In genomic region chrX:44544036-44544435, GRCh38 we compare ENCODE assay signal across 23 cellular contexts.
"Had no signal": no experiment of that assay in that cellular context is flagged by ENCODE, and none has a peak within 500 bp of the region (broad histone marks: within the 10 kb centered on the region; RNA-seq: fewer than 3 reads in every experiment).

No MANE protein-coding gene starts in this region.

- H3K27ac Mint-ChIP-seq: neural progenitor cell had no signal

- H3K4me3 ChIP-seq: colonic mucosa, hepatocyte, neural progenitor cell, pancreas, suprapubic skin, thyroid gland had no signal

- DNase-seq: colonic mucosa; dermis blood vessel endothelial cell; esophagus squamous epithelium; foreskin keratinocyte; head of caudate nucleus; mammary epithelial cell; naive thymus-derived CD8-positive, alpha-beta T cell; nucleus accumbens; pancreas; right cardiac atrium; small intestine; stimulated activated CD4-positive, alpha-beta T cell treated with anti-CD3 and anti-CD28 coated beads, Interleukin-12 subunit alpha, Interleukin-12 subunit beta, amount 100 ng/mL, for 4 hours; stimulated activated CD4-positive, alpha-beta T cell treated with anti-CD3 and anti-CD28 coated beads, Interleukin-2, amount 100 ng/mL, for 48 hours; stimulated activated naive CD8-positive, alpha-beta T cell treated with anti-CD3 and anti-CD28 coated beads, Interleukin-15, Interleukin-2, amounts not matched to agents 100 U/mL and 50 U/mL, for 24 hours; thyroid gland had no signal

- ATAC-seq: foreskin keratinocyte; left lobe of liver; naive thymus-derived CD8-positive, alpha-beta T cell; pancreas; right cardiac atrium; stimulated activated naive CD8-positive, alpha-beta T cell treated with anti-CD3 and anti-CD28 coated beads, Interleukin-15, Interleukin-2, amounts not matched to agents 100 U/mL and 50 U/mL, for 24 hours had no signal

- H3K36me3 Mint-ChIP-seq: neural progenitor cell had no signal

- H3K27me3 ChIP-seq: colonic mucosa, esophagus squamous epithelium, foreskin keratinocyte, hepatocyte, neural progenitor cell, pancreas, suprapubic skin, thyroid gland had no signal

- H3K9ac ChIP-seq: neural progenitor cell had no signal

- H3K4me1 Mint-ChIP-seq: neural progenitor cell had no signal

- H3K9me3 Mint-ChIP-seq: naive thymus-derived CD8-positive, alpha-beta T cell had no signal

- H3K9me3 ChIP-seq: colonic mucosa, esophagus squamous epithelium, pancreas, suprapubic skin, thyroid gland had no signal

- H3K27me3 Mint-ChIP-seq: naive thymus-derived CD8-positive, alpha-beta T cell; progenitor cell of endocrine pancreas; type B pancreatic cell had no signal

- FAIRE-seq: islet of Langerhans, pancreas, small intestine, urothelium cell line had no signal

- H3K4me1 ChIP-seq: colonic mucosa, neural progenitor cell had no signal

- H3K36me3 ChIP-seq: colonic mucosa, esophagus squamous epithelium, neural progenitor cell, pancreas, suprapubic skin, thyroid gland had no signal

- H3K27ac ChIP-seq: colonic mucosa, foreskin keratinocyte, neural progenitor cell, pancreas, suprapubic skin, thyroid gland had no signal
